ENCODE assay signal across 8 cellular contexts in genomic region chr5:73499187-73499586, GRCh38. TPM values are rescaled to one million over a fixed set of nuclear protein-coding genes. Genes with fewer than 3 reads are reported as not detected.
A peak's percentile ranks its signal among the peaks of the same experiment; 100 is the strongest.
DNase-seq lines count a peak whose midpoint lies in the region; ATAC-seq and TF ChIP-seq lines count a peak whose summit lies in the region.
"Had no signal": no experiment of that assay in that cellular context is flagged by ENCODE, and none has a peak within 500 bp of the region (broad histone marks: within the 10 kb centered on the region; RNA-seq: fewer than 3 reads in every experiment).

No MANE protein-coding gene starts in this region.

- peaks cover 48% of the 10 kb centered on the region for H3K36me3 Mint-ChIP-seq in WTC11

- peaks cover 47% of the 10 kb centered on the region for H3K4me1 Mint-ChIP-seq in WTC11

- CTCF ChIA-PET in WTC11 (lab: Charles Lee): interaction anchor here (0.9 to 1.9 kb wide), 5 partner anchors 12 to 51 kb away, joined by 3 to 13 read pairs (median 6); partner anchors contain the start of gene FOXD1

- WGBS in right cardiac atrium: 8% methylated on average over 12 of the region's 12 CpGs
- 7 to 16% (median 9%) methylated on average over 12 of the region's 12 CpGs for WGBS in spleen, 5 donors

- DNase-seq in HL-60 (ENCODE audit: low read depth in 1 of 2, low spot score in 1 of 2) (no peak), WTC11 (ENCODE audit: low spot score) (no peak), right cardiac atrium (no peak), spleen (no peak), Ammon's horn (ENCODE audit: low spot score) (no peak), pons (ENCODE audit: low spot score) (no peak), hippocampal formation (lab: John Stamatoyannopoulos, UW) (no peak)
- DNase-seq: NCI-H1105 treated with DMSO at 0.1 percent for 48 hours had no signal

- TF ChIP-seq CTCF in HL-60 (IDR thresholded peaks at IDR 0.05; ENCODE audit: insufficient read depth, low read length) (no peak), WTC11 (IDR thresholded peaks at IDR 0.05) (no peak), spleen (IDR thresholded peaks at IDR 0.05 in 8 of 11, conservative IDR thresholded peaks at IDR 0.05 in 3 of 11) (no peak)

- H3K9me3 ChIP-seq in right cardiac atrium (ENCODE audit: control insufficient read depth, low read length) (no peaks in the 10 kb centered on the region), spleen (no peaks in the 10 kb centered on the region)

- H3K4me1 ChIP-seq in right cardiac atrium (ENCODE audit: control insufficient read depth, insufficient read depth, low read length) (peaks cover 4% of the 10 kb centered on the region), spleen (peaks cover 14 to 65% (median 42%) of the 10 kb centered on the region in 6 donors)

- ATAC-seq in WTC11: no peak
- ATAC-seq in right cardiac atrium: no peak

- peak overlapping the region; percentile 96 for H3K27ac Mint-ChIP-seq in WTC11

- no peaks in the 10 kb centered on the region for H3K27me3 ChIP-seq in HL-60 (ENCODE audit: insufficient read depth, poor library complexity, severe bottlenecking)
- H3K27me3 ChIP-seq in right cardiac atrium (ENCODE audit: control insufficient read depth, insufficient read depth): no peaks in the 10 kb centered on the region
- H3K27me3 ChIP-seq in spleen (replicated peaks in 1 of 7): no peaks in the 10 kb centered on the region

- H3K36me3 ChIP-seq in spleen: peaks cover 0 to 44% (median 32%) of the 10 kb centered on the region in 6 donors

- H3K4me3 ChIP-seq in HL-60 (replicated peaks; ENCODE audit: insufficient read depth, low read length) (peak overlapping the region; percentile 76), right cardiac atrium (ENCODE audit: low read length) (peak overlapping the region; percentile 71), spleen (peak overlapping the region; percentile 67 to 89 (median 84))

- H3K27ac ChIP-seq in HL-60 (replicated peaks): peak overlapping the region; percentile 96
- H3K27ac ChIP-seq in right cardiac atrium (ENCODE audit: low read length): no peak overlapping the region
- peak overlapping the region; percentile 89 to 94 (median 93) for H3K27ac ChIP-seq in spleen

- no peaks in the 10 kb centered on the region for H3K27me3 Mint-ChIP-seq in WTC11 (ENCODE audit: low read depth)

- no peak for TF ChIP-seq POLR2A in spleen (IDR thresholded peaks at IDR 0.05)

- intact Hi-C loops in right cardiac atrium (cut with DNase I): no loop called here
- intact Hi-C loops in spleen (cut with DNase I; ENCODE audit: low total_unique reads): no loop called here

- H3K4me3 Mint-ChIP-seq in WTC11: peak overlapping the region; percentile 91

- no peaks in the 10 kb centered on the region for H3K9me3 Mint-ChIP-seq in WTC11

- POLR2A ChIA-PET in WTC11 (lab: Charles Lee): interaction anchor here (0.8 to 2.8 kb wide), 2 partner anchors 12 to 44 kb away, joined by 3 to 21 read pairs; no protein-coding TSS in a partner anchor

TF ChIP-seq in WTC11, 78 proteins besides CTCF, POLR2A, EP300 and RAD21:
- TF ChIP-seq ZNF138 (CRISPR knock-in tag; conservative IDR thresholded peaks at IDR 0.05) (no peak), ZNF121 (CRISPR knock-in tag; IDR thresholded peaks at IDR 0.05) (no peak), TEAD4 (CRISPR knock-in tag; IDR thresholded peaks at IDR 0.05) (no peak), ZNF416 (CRISPR knock-in tag; IDR thresholded peaks at IDR 0.05) (no peak)

RNA-seq across cellular contexts. Expression of gene BTF3, which starts 0.9 kb away (rescaled TPM):
- total RNA-seq in WTC11 (2021) (736 to 764 TPM (median 736 TPM) in 3 replicates), right cardiac atrium (100 to 1,000 TPM; 380 to 468 (median 414) TPM), spleen (100 to 1,000 TPM; 368 to 539 (median 463) TPM)
- polyA plus RNA-seq in right cardiac atrium (530 TPM), spleen (100 to 1,000 TPM; 689 to 914 (median 771) TPM)

RNA-seq across cellular contexts. Expression of gene FOXD1, which starts 50.6 kb away (rescaled TPM):
- total RNA-seq in WTC11 (2021): 7.0 to 10.3 TPM (median 7.9 TPM) in 3 replicates
- not detected for total RNA-seq in right cardiac atrium
- polyA plus RNA-seq in right cardiac atrium: 0.14 TPM
- total RNA-seq in spleen: 1 to 10 TPM in 1 of 7 donors, under 1 TPM in 5, not detected in 1; 0.26 to 1.1 (median 0.34) TPM
- polyA plus RNA-seq in spleen: 1 to 10 TPM in 1 of 3 donors, under 1 TPM in 2; 0.09 to 1.1 (median 0.37) TPM
